In genomic region chr5:9559965-9560364, GRCh38 we compare ENCODE assay signal across 25 cellular contexts. TPM values are rescaled to one million over a fixed set of nuclear protein-coding genes. Genes with fewer than 3 reads are reported as not detected.
"Had no signal": no experiment of that assay in that cellular context is flagged by ENCODE, and none has a peak within 500 bp of the region (broad histone marks: within the 10 kb centered on the region; RNA-seq: fewer than 3 reads in every experiment).

No MANE protein-coding gene starts in this region.

- H3K36me3 Mint-ChIP-seq: activated CD8-positive, alpha-beta memory T cell treated with anti-CD3 and anti-CD28 coated beads, Interleukin-2, amount 10 ng/mL, durations not matched to agents 7 days and 5 days; activated naive CD8-positive, alpha-beta T cell; naive thymus-derived CD8-positive, alpha-beta T cell had no signal

- H3K9me3 Mint-ChIP-seq: T-helper 2 cell treated with Interferon-gamma antibody and Interleukin-4, amounts not matched to agents 5 μg/mL and 100 μg/mL, for 36 hours had no signal

- H2AFZ ChIP-seq: parathyroid adenoma had no signal

- H3K27ac ChIP-seq: foreskin keratinocyte, heart left ventricle, left ventricle myocardium inferior, parathyroid adenoma, right atrium auricular region, tibial nerve had no signal

- H3K9me3 ChIP-seq: heart left ventricle, left ventricle myocardium inferior, right atrium auricular region, tibial nerve had no signal

- H3K4me1 Mint-ChIP-seq: activated CD4-positive, alpha-beta T cell treated with anti-CD3 and anti-CD28 coated beads for 36 hours; activated CD8-positive, alpha-beta memory T cell treated with anti-CD3 and anti-CD28 coated beads, Interleukin-2, amount 10 ng/mL, durations not matched to agents 7 days and 5 days; naive thymus-derived CD8-positive, alpha-beta T cell had no signal

- H3K4me3 Mint-ChIP-seq: activated CD4-positive, alpha-beta T cell treated with anti-CD3 and anti-CD28 coated beads for 36 hours; activated CD8-positive, alpha-beta memory T cell treated with anti-CD3 and anti-CD28 coated beads, Interleukin-2, amount 10 ng/mL, durations not matched to agents 7 days and 5 days; activated CD8-positive, alpha-beta T cell treated with anti-CD3 and anti-CD28 coated beads, Interleukin-2, amount 10 ng/mL, durations not matched to agents 7 days and 5 days; activated naive CD8-positive, alpha-beta T cell; activated T-cell treated with anti-CD3 and anti-CD28 coated beads, Interleukin-2, amount 50 U/mL, for 72 hours; mesothelial cell of epicardium; naive thymus-derived CD8-positive, alpha-beta T cell; neural crest cell; T-helper 2 cell treated with Interferon-gamma antibody and Interleukin-4, amounts not matched to agents 5 μg/mL and 100 μg/mL, for 36 hours had no signal

- DNase-seq: activated CD4-positive, alpha-beta T cell treated with anti-CD3 and anti-CD28 coated beads for 36 hours; activated CD4-positive, CD25-positive, alpha-beta regulatory T cell; activated CD8-positive, alpha-beta memory T cell treated with anti-CD3 and anti-CD28 coated beads, Interleukin-2, amount 10 ng/mL, durations not matched to agents 7 days and 5 days; activated CD8-positive, alpha-beta T cell treated with anti-CD3 and anti-CD28 coated beads, Interleukin-2, amount 10 ng/mL, durations not matched to agents 7 days and 5 days; activated effector memory CD4-positive, alpha-beta T cell treated with Interleukin-2 at 50 U/mL for 16 hours; activated naive CD4-positive, alpha-beta T cell treated with Interleukin-2 at 50 U/mL for 16 hours; activated T-cell treated with anti-CD3 and anti-CD28 coated beads, Interleukin-2, amount 50 U/mL, for 72 hours; anterior cingulate cortex; effector CD8-positive, alpha-beta T cell; heart left ventricle; left ventricle myocardium inferior; mammary epithelial cell; naive thymus-derived CD8-positive, alpha-beta T cell; occipital lobe; stimulated activated CD4-positive, alpha-beta T cell treated with anti-CD3 and anti-CD28 coated beads, Interleukin-15, amount 100 ng/mL, for 24 hours; stimulated activated naive CD4-positive, alpha-beta T cell; T-helper 1 cell had no signal

- H3K79me2 ChIP-seq: parathyroid adenoma had no signal

- H3K4me1 ChIP-seq: heart left ventricle, left ventricle myocardium inferior, parathyroid adenoma, right atrium auricular region, tibial nerve had no signal

- H3K4me3 ChIP-seq: heart left ventricle, left ventricle myocardium inferior, right atrium auricular region, tibial nerve had no signal

- ATAC-seq: activated CD4-positive, alpha-beta T cell treated with anti-CD3 and anti-CD28 coated beads for 36 hours; activated CD8-positive, alpha-beta memory T cell treated with anti-CD3 and anti-CD28 coated beads, Interleukin-2, amount 10 ng/mL, durations not matched to agents 7 days and 5 days; activated CD8-positive, alpha-beta T cell treated with anti-CD3 and anti-CD28 coated beads, Interleukin-2, amount 10 ng/mL, durations not matched to agents 7 days and 5 days; activated T-cell treated with anti-CD3 and anti-CD28 coated beads, Interleukin-2, amount 50 U/mL, for 72 hours; foreskin keratinocyte; heart left ventricle; naive thymus-derived CD8-positive, alpha-beta T cell had no signal

- H3K27me3 Mint-ChIP-seq: activated CD8-positive, alpha-beta memory T cell treated with anti-CD3 and anti-CD28 coated beads, Interleukin-2, amount 10 ng/mL, durations not matched to agents 7 days and 5 days; activated naive CD8-positive, alpha-beta T cell; naive thymus-derived CD8-positive, alpha-beta T cell had no signal

- H3K36me3 ChIP-seq: heart left ventricle, left ventricle myocardium inferior, right atrium auricular region, tibial nerve had no signal

- H3K27ac Mint-ChIP-seq: activated CD4-positive, alpha-beta T cell treated with anti-CD3 and anti-CD28 coated beads for 36 hours; activated CD8-positive, alpha-beta memory T cell treated with anti-CD3 and anti-CD28 coated beads, Interleukin-2, amount 10 ng/mL, durations not matched to agents 7 days and 5 days; activated CD8-positive, alpha-beta T cell treated with anti-CD3 and anti-CD28 coated beads, Interleukin-2, amount 10 ng/mL, durations not matched to agents 7 days and 5 days; activated naive CD8-positive, alpha-beta T cell; activated T-cell treated with anti-CD3 and anti-CD28 coated beads, Interleukin-2, amount 50 U/mL, for 72 hours; mesothelial cell of epicardium; naive thymus-derived CD8-positive, alpha-beta T cell; T-helper 2 cell treated with Interferon-gamma antibody and Interleukin-4, amounts not matched to agents 5 μg/mL and 100 μg/mL, for 36 hours had no signal

- H3K27me3 ChIP-seq: foreskin keratinocyte, heart left ventricle, right atrium auricular region, tibial nerve had no signal

RNA-seq across cellular contexts. Expression of gene SEMA5A, which starts 14.1 kb away (rescaled TPM):
- total RNA-seq: activated CD8-positive, alpha-beta T cell treated with anti-CD3 and anti-CD28 coated beads, Interleukin-2, amount 10 ng/mL, durations not matched to agents 7 days and 5 days; naive thymus-derived CD8-positive, alpha-beta T cell had no signal
